1 cellular context compared by ENCODE assay signal in the genomic region with DNA sequence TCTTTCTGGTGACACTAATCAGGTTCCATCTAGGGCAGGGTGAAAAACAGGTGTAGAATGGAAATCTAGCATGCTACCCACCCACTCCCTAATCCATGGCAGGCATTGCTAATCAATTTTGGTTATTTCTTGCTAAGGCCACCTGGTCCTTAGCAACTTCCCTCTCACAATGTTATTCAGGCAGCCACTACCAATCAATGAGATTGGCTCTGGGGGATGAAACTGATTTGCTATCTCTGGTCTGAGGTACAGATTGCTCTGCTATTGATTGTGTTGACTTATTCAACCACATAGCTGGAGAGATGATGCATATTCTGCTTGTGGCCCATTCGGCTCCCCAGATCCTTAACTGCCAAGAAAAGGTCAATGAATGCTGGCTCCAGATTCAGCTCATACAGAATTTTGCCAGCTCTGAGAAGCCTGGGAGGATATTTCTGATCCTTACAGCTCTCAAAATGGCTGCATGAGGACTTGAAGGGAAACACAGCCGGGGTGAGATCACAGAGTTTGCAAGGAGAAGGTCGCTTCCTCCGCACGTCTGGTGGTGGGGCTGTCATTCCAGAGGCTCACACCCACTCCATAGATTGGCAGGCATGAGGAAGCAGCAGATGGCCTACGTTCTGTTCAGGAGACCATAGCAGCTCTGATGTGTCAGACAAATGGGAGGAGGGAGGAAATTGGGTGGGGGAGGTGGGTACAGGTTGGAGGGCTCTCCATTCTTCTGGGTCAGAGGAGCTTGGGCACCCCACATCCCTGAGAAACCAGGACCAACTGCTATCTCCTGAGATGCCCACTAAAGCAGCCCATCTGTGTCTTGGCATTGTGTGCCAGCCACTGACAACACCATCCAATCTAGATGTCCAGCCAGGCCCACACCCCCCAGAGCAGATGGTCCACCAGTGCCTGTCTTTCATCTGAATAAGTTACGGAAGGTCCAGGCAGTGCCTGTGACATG.
TF ChIP-seq lines count a peak whose summit lies in the region.

No MANE protein-coding gene starts in this region.

TF ChIP-seq in SK-N-SH, 30 proteins besides CTCF, POLR2A, EP300 and RAD21 (continued from another document):
- TF ChIP-seq, protein P1, sequence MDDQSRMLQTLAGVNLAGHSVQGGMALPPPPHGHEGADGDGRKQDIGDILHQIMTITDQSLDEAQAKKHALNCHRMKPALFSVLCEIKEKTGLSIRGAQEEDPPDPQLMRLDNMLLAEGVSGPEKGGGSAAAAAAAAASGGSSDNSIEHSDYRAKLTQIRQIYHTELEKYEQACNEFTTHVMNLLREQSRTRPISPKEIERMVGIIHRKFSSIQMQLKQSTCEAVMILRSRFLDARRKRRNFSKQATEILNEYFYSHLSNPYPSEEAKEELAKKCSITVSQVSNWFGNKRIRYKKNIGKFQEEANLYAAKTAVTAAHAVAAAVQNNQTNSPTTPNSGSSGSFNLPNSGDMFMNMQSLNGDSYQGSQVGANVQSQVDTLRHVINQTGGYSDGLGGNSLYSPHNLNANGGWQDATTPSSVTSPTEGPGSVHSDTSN (IDR thresholded peaks at IDR 0.05) = no peak
- no peak for TF ChIP-seq GATA2 (CRISPR knock-in tag; IDR thresholded peaks at IDR 0.05)
- TF ChIP-seq, protein P2, sequence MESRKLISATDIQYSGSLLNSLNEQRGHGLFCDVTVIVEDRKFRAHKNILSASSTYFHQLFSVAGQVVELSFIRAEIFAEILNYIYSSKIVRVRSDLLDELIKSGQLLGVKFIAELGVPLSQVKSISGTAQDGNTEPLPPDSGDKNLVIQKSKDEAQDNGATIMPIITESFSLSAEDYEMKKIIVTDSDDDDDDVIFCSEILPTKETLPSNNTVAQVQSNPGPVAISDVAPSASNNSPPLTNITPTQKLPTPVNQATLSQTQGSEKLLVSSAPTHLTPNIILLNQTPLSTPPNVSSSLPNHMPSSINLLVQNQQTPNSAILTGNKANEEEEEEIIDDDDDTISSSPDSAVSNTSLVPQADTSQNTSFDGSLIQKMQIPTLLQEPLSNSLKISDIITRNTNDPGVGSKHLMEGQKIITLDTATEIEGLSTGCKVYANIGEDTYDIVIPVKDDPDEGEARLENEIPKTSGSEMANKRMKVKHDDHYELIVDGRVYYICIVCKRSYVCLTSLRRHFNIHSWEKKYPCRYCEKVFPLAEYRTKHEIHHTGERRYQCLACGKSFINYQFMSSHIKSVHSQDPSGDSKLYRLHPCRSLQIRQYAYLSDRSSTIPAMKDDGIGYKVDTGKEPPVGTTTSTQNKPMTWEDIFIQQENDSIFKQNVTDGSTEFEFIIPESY (IDR thresholded peaks at IDR 0.05; ENCODE audit: borderline replicate concordance, low read depth) = no peak
- no peak for TF ChIP-seq SMC3 (IDR thresholded peaks at IDR 0.05; ENCODE audit: low read depth, low read length)
- TF ChIP-seq JUND (IDR thresholded peaks at IDR 0.05) = no peak
- TF ChIP-seq SIN3A (IDR thresholded peaks at IDR 0.05; ENCODE audit: borderline replicate concordance, low read depth, low read length) = no peak
